ENCODE assay signal across 8 cellular contexts in the genomic region with DNA sequence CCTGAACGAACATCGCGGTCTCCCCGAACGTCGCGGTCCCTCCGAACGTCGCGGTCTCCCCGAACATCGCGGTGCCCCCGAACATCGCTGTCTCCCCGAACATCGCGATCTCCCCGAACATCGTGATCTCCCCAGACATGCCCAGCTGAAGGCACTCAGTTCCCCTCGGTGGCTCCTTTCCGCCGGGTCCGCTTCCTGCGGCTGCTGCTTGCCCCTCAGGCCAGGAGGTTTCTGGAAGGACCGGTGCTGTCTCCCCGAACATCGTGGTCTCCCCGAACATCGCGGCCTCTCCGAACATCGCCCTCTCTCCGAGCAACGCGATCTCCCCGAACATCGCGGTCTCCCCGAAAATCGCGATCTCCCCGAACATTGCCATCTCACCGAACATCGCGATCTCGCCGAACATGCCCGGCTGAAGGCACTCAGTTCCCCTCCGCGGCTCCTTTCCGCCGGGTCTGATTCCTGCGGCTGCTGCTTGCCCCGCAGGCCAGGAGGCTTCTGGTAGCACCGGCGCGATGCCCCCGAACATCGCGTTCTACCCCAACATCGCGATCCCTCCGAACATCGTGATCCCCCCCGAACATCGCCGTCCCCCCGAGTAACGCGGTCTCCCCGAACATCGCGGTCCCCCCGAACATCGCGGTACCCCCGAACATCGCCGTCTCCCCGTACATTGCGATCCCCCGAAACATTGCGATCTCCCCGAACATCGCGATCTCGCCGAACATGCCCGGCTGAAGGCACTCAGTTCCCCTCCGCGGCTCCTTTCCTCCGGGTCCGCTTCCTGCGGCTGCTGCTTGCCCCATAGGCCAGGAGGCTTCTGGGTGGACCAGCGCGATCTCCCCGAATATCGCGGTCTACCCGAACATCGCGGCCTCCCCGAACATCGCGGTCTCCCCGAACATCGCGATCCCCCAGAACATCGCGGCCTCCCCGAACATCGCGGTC. TPM values are rescaled to one million over a fixed set of nuclear protein-coding genes. Genes with fewer than 3 reads are reported as not detected.
DNase-seq lines count a peak whose midpoint lies in the region; ATAC-seq and TF ChIP-seq lines count a peak whose summit lies in the region.

No MANE protein-coding gene starts in this region.

- no peaks in the 10 kb centered on the region for H3K9me3 Mint-ChIP-seq in dendritic cell treated with granulocyte-macrophage colony-stimulating factor and Interleukin-4, amounts not matched to agents 40 ng/mL and 50 ng/mL, for 4 days

- H3K27me3 ChIP-seq in Peyer's patch (peaks cover 0 to 45% of the 10 kb centered on the region in 2 donors), mononuclear cell (ENCODE audit: insufficient read depth, low read length) (peaks cover 56% of the 10 kb centered on the region)

- H3K27ac ChIP-seq in Peyer's patch, result peak overlapping the region in 1 of 4 donors; percentile 25

- H3K4me3 ChIP-seq in Peyer's patch, result peak overlapping the region; percentile 33 to 60 (median 53)
- peak overlapping the region; percentile 41 for H3K4me3 ChIP-seq in mononuclear cell (ENCODE audit: low read length)

- H3K4me1 ChIP-seq in Peyer's patch, result peaks cover 0 to 26% (median 12%) of the 10 kb centered on the region in 4 donors
- peaks cover 24% of the 10 kb centered on the region for H3K4me1 ChIP-seq in mononuclear cell (ENCODE audit: insufficient read depth, low read length)

- TF ChIP-seq POLR2A in Peyer's patch (IDR thresholded peaks at IDR 0.05), result no peak

- peak overlapping the region; percentile 76 for H3K4me3 Mint-ChIP-seq in dendritic cell treated with granulocyte-macrophage colony-stimulating factor and Interleukin-4, amounts not matched to agents 40 ng/mL and 50 ng/mL, for 4 days

- peaks cover 83% of the 10 kb centered on the region for H3K27me3 Mint-ChIP-seq in dendritic cell treated with granulocyte-macrophage colony-stimulating factor and Interleukin-4, amounts not matched to agents 40 ng/mL and 50 ng/mL, for 4 days

- peaks cover 34% of the 10 kb centered on the region for H3K4me1 Mint-ChIP-seq in dendritic cell treated with granulocyte-macrophage colony-stimulating factor and Interleukin-4, amounts not matched to agents 40 ng/mL and 50 ng/mL, for 4 days (ENCODE audit: low read depth)

- H3K36me3 Mint-ChIP-seq in dendritic cell treated with granulocyte-macrophage colony-stimulating factor and Interleukin-4, amounts not matched to agents 40 ng/mL and 50 ng/mL, for 4 days (ENCODE audit: low read depth), result no peaks in the 10 kb centered on the region

- H3K9me3 ChIP-seq in Peyer's patch, result peaks cover 0 to 3% (median 0%) of the 10 kb centered on the region in 4 donors
- no peaks in the 10 kb centered on the region for H3K9me3 ChIP-seq in mononuclear cell (ENCODE audit: low read depth, low read length)

- intact Hi-C loops in dendritic cell treated with granulocyte-macrophage colony-stimulating factor and Interleukin-4, amounts not matched to agents 40 ng/mL and 50 ng/mL, for 4 days (cut with micrococcal nuclease), result loop anchor here (2.0 kb wide), 1 partner anchor 40 kb away; no protein-coding TSS in a partner anchor
- intact Hi-C loops in posterior vena cava (cut with DNase I), result loop anchor here in 1 of 2 donors (1.0 kb wide), 1 partner anchor 40 kb away; no protein-coding TSS in a partner anchor

- ATAC-seq in GM18498 (IDR thresholded peaks at IDR 0.05; ENCODE audit: unreplicated experiment), result no peak

- peak overlapping the region; percentile 82 for H3K27ac Mint-ChIP-seq in dendritic cell treated with granulocyte-macrophage colony-stimulating factor and Interleukin-4, amounts not matched to agents 40 ng/mL and 50 ng/mL, for 4 days

- DNase-seq in ELF-1 (ENCODE audit: low read depth, low spot score) (peak; percentile 42), Peyer's patch (no peak), SHP77 (lab: John Stamatoyannopoulos, UW) (no peak), posterior vena cava (ENCODE audit: low spot score) (no peak), NCI-H187 treated with DMSO at 0.1 percent for 48 hours (lab: John Stamatoyannopoulos, UW) (no peak)

- TF ChIP-seq CTCF in Peyer's patch (IDR thresholded peaks at IDR 0.05), result no peak

- no peaks in the 10 kb centered on the region for H3K36me3 ChIP-seq in Peyer's patch

RNA-seq across cellular contexts. Expression of a gene that starts 0.8 kb away (rescaled TPM):
- total RNA-seq in Peyer's patch, result not detected
- 0.10 TPM for total RNA-seq in mononuclear cell
- under 1 TPM in 1 of 2 donors, not detected in 1; 0.19 TPM for total RNA-seq in posterior vena cava

RNA-seq across cellular contexts. Expression of a gene that starts 22.7 kb away (rescaled TPM):
- total RNA-seq in Peyer's patch (not detected), mononuclear cell (0.94 TPM), posterior vena cava (under 1 TPM; 0.43 to 0.51 TPM)

RNA-seq across cellular contexts. Expression of a gene that starts 41.6 kb away (rescaled TPM):
- total RNA-seq in Peyer's patch (not detected), mononuclear cell (not detected), posterior vena cava (under 1 TPM in 1 of 2 donors, not detected in 1; 0.74 TPM)
